29 cellular contexts compared by ENCODE assay signal in the genomic region with DNA sequence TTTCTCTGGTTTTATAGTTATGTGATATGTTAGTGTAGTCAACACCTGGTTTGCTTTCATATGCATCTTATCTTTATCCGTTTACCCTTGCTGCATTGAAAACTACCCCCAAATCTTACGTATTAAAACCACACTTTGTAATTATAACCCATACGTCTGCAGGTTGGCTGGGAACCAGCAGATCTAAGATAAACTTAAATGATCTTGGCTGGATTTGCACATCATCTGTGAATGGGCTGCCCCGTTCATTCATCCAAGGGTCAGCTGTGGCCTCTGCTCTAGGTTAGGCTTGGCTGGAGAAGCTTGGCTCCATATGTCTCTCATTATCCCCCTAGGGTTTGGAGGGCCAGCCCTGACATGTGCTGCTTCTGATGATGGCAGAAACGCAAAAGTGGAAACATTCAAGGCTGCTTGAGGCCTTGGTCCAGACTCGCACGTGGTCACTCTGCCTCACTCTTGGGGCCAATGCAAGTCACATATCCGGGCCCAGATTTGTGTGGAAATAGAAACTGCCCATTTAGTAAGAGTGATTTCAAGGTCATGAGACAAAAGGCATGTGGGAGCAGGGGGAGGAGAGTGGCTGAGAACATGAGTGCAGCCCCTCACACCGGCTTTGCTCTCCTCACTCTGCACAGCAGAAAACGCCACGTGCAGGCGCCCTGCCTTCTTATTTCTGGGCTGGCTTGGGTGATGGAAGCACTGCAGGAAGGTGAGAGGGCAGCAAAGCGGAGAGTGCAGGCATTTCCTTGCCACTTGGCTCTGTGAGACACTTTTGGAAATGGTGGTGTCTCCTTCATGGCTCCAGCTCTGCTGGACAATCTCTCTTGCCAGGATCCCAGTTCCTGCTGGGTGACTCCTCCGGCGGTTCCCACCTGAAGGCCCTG.
"Had no signal": no experiment of that assay in that cellular context is flagged by ENCODE, and none has a peak within 500 bp of the region (broad histone marks: within the 10 kb centered on the region; RNA-seq: fewer than 3 reads in every experiment).

No MANE protein-coding gene starts in this region.

- H3K4me1 ChIP-seq: ascending aorta, breast epithelium had no signal

- H3K36me3 ChIP-seq: ascending aorta, brain microvascular endothelial cell, breast epithelium had no signal

- H3K9me3 ChIP-seq: ascending aorta, breast epithelium had no signal

- H3K27ac ChIP-seq: ascending aorta, brain microvascular endothelial cell, breast epithelium, VCaP had no signal

- H3K4me3 ChIP-seq: ascending aorta, breast epithelium had no signal

- DNase-seq: activated B cell treated with CpG ODN at 0.5 μM for 24 hours; activated CD4-positive, alpha-beta memory T cell treated with anti-CD3 and anti-CD28 coated beads for 36 hours; activated CD4-positive, alpha-beta T cell treated with anti-CD3 and anti-CD28 coated beads for 4 hours; activated CD4-positive, alpha-beta T cell treated with anti-CD3 and anti-CD28 coated beads, Interleukin-2, amount 10 ng/mL, durations not matched to agents 24 days and 14 days; activated CD4-positive, alpha-beta T cell treated with anti-CD3 and anti-CD28 coated beads, Interleukin-2, amount 50 U/mL, for 1 hour; activated CD4-positive, alpha-beta T cell treated with anti-CD3 and anti-CD28 coated beads, Interleukin-2, amount 50 U/mL, for 4 hours; activated CD4-positive, CD25-positive, alpha-beta regulatory T cell treated with anti-CD3 and anti-CD28 coated beads, Interleukin-2, amount 50 U/mL, for 72 hours; activated CD8-positive, alpha-beta memory T cell treated with anti-CD3 and anti-CD28 coated beads, Interleukin-2, amount 50 U/mL, for 4 hours; activated CD8-positive, alpha-beta T cell treated with anti-CD3 and anti-CD28 coated beads for 36 hours; activated gamma-delta T cell; activated naive CD4-positive, alpha-beta T cell treated with anti-CD3 and anti-CD28 coated beads, Interleukin-2, amount 10 ng/mL, durations not matched to agents 7 days and 5 days; activated naive CD4-positive, alpha-beta T cell treated with Interleukin-2 at 50 U/mL for 16 hours; activated naive CD8-positive, alpha-beta T cell treated with anti-CD3 and anti-CD28 coated beads, Interleukin-2, amount 10 ng/mL, durations not matched to agents 7 days and 5 days; activated naive CD8-positive, alpha-beta T cell treated with anti-CD3 and anti-CD28 coated beads, Interleukin-2, amount 50 U/mL, for 24 hours; activated T-cell treated with anti-CD3 and anti-CD28 coated beads for 4 hours; activated T-cell treated with anti-CD3 and anti-CD28 coated beads, Interleukin-2, amount 50 U/mL, for 1 hour; activated T-cell treated with anti-CD3 and anti-CD28 coated beads, Interleukin-2, amount 50 U/mL, for 4 hours; activated T-cell treated with anti-CD3 and anti-CD28 coated beads, Interleukin-2, amount 50 U/mL, for 72 hours; amygdala; anterior cingulate cortex; brain microvascular endothelial cell; central memory CD4-positive, alpha-beta T cell; T-helper 1 cell; T-helper 2 cell; T-helper 9 cell had no signal

- H3K27me3 ChIP-seq: ascending aorta, brain microvascular endothelial cell had no signal

- ATAC-seq: activated CD8-positive, alpha-beta T cell treated with anti-CD3 and anti-CD28 coated beads for 36 hours; activated naive CD8-positive, alpha-beta T cell treated with anti-CD3 and anti-CD28 coated beads, Interleukin-2, amount 50 U/mL, for 24 hours; activated T-cell treated with anti-CD3 and anti-CD28 coated beads, Interleukin-2, amount 50 U/mL, for 4 hours; activated T-cell treated with anti-CD3 and anti-CD28 coated beads, Interleukin-2, amount 50 U/mL, for 72 hours; activated T-helper 17 cell treated with anti-CD3 and anti-CD28 coated beads, Interleukin-2, amount 50 U/mL, for 72 hours had no signal
